Comparison of ENCODE assay signal across 1 cellular context in the genomic region with DNA sequence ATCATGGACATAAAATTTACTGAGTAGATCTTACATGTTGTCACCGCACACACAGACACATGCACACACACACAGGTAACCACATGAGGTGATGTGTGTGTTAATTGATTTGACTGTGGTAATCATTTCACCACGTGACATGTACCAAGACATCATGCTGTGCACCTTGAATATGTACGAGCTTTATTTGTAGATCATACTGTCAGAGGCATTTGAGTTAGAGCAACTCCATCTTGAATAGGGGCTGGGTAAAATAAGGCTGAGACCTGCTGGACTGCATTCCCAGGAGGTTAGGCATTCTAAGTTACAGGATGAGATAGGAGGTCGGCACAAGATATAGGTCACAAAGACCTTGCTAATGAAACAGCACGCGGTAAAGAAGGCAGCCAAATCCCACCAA.
TF ChIP-seq lines count a peak whose summit lies in the region.

No MANE protein-coding gene starts in this region.

TF ChIP-seq in K562, 482 proteins besides CTCF, POLR2A, EP300 and RAD21:
- TF ChIP-seq TFE3 (CRISPR knock-in tag; IDR thresholded peaks at IDR 0.05) (peak; percentile 49; the same call in 1 of the 2 replicates), ID3 (CRISPR knock-in tag; IDR thresholded peaks at IDR 0.05) (no peak), ID3 (tag; IDR thresholded peaks at IDR 0.05) (peak; percentile 65; the same call in 1 of the 2 replicates), ZBTB43 (CRISPR knock-in tag; IDR thresholded peaks at IDR 0.05) (no peak)
- TF ChIP-seq, protein P1, sequence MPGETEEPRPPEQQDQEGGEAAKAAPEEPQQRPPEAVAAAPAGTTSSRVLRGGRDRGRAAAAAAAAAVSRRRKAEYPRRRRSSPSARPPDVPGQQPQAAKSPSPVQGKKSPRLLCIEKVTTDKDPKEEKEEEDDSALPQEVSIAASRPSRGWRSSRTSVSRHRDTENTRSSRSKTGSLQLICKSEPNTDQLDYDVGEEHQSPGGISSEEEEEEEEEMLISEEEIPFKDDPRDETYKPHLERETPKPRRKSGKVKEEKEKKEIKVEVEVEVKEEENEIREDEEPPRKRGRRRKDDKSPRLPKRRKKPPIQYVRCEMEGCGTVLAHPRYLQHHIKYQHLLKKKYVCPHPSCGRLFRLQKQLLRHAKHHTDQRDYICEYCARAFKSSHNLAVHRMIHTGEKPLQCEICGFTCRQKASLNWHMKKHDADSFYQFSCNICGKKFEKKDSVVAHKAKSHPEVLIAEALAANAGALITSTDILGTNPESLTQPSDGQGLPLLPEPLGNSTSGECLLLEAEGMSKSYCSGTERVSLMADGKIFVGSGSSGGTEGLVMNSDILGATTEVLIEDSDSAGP (CRISPR knock-in tag; IDR thresholded peaks at IDR 0.05): no peak
- TF ChIP-seq, protein P2, sequence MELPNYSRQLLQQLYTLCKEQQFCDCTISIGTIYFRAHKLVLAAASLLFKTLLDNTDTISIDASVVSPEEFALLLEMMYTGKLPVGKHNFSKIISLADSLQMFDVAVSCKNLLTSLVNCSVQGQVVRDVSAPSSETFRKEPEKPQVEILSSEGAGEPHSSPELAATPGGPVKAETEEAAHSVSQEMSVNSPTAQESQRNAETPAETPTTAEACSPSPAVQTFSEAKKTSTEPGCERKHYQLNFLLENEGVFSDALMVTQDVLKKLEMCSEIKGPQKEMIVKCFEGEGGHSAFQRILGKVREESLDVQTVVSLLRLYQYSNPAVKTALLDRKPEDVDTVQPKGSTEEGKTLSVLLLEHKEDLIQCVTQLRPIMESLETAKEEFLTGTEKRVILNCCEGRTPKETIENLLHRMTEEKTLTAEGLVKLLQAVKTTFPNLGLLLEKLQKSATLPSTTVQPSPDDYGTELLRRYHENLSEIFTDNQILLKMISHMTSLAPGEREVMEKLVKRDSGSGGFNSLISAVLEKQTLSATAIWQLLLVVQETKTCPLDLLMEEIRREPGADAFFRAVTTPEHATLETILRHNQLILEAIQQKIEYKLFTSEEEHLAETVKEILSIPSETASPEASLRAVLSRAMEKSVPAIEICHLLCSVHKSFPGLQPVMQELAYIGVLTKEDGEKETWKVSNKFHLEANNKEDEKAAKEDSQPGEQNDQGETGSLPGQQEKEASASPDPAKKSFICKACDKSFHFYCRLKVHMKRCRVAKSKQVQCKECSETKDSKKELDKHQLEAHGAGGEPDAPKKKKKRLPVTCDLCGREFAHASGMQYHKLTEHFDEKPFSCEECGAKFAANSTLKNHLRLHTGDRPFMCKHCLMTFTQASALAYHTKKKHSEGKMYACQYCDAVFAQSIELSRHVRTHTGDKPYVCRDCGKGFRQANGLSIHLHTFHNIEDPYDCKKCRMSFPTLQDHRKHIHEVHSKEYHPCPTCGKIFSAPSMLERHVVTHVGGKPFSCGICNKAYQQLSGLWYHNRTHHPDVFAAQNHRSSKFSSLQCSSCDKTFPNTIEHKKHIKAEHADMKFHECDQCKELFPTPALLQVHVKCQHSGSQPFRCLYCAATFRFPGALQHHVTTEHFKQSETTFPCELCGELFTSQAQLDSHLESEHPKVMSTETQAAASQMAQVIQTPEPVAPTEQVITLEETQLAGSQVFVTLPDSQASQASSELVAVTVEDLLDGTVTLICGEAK (IDR thresholded peaks at IDR 0.05): peak; percentile 60
- TF ChIP-seq, protein P2 (CRISPR knock-in tag; IDR thresholded peaks at IDR 0.05): no peak
